ENCODE assay signal across 11 cellular contexts in genomic region chr5:59187772-59188347, GRCh38.
DNase-seq lines count a peak whose midpoint lies in the region; ATAC-seq and TF ChIP-seq lines count a peak whose summit lies in the region.
"Had no signal": no experiment of that assay in that cellular context is flagged by ENCODE, and none has a peak within 500 bp of the region (broad histone marks: within the 10 kb centered on the region; RNA-seq: fewer than 3 reads in every experiment).

No MANE protein-coding gene starts in this region.

- no peak for TF ChIP-seq CTCF in gastroesophageal sphincter (IDR thresholded peaks at IDR 0.05)

- H3K4me3 ChIP-seq in gastroesophageal sphincter, result peak overlapping the region; percentile 27 to 35

- H3K36me3 ChIP-seq in gastroesophageal sphincter, result peaks cover 0 to 13% of the 10 kb centered on the region in 2 donors
- H3K36me3 ChIP-seq: MG63, upper lobe of left lung had no signal

- CTCF ChIA-PET in activated CD4-positive, alpha-beta T cell treated with anti-CD3 and anti-CD28 coated beads for 36 hours (lab: Charles Lee), result interaction anchor here (0.6 to 7.7 kb wide), 48 partner anchors 8 to 613 kb away, joined by 3 to 132 read pairs (median 5); no protein-coding TSS in a partner anchor

- no peaks in the 10 kb centered on the region for H3K9me3 ChIP-seq in gastroesophageal sphincter
- H3K9me3 ChIP-seq: MG63, upper lobe of left lung had no signal

- peaks cover 5% of the 10 kb centered on the region for H3K4me1 Mint-ChIP-seq in activated CD4-positive, alpha-beta T cell treated with anti-CD3 and anti-CD28 coated beads for 36 hours

- no peak overlapping the region for H3K27ac Mint-ChIP-seq in activated CD4-positive, alpha-beta T cell treated with anti-CD3 and anti-CD28 coated beads for 36 hours
- H3K27ac Mint-ChIP-seq: activated T-cell treated with anti-CD3 and anti-CD28 coated beads, Interleukin-2, amount 50 U/mL, for 24 hours had no signal

- POLR2A ChIA-PET in activated CD4-positive, alpha-beta T cell treated with anti-CD3 and anti-CD28 coated beads for 36 hours (lab: Charles Lee), result no interaction called here

- TF ChIP-seq POLR2A in gastroesophageal sphincter (IDR thresholded peaks at IDR 0.05), result no peak

- 15 to 25% methylated on average over 4 of the region's 4 CpGs for WGBS in gastroesophageal sphincter (ENCODE audit: low coverage in 1 of 2), 2 donors

- no peaks in the 10 kb centered on the region for H3K9me3 Mint-ChIP-seq in activated CD4-positive, alpha-beta T cell treated with anti-CD3 and anti-CD28 coated beads for 36 hours (ENCODE audit: low read depth)
- H3K9me3 Mint-ChIP-seq: activated T-cell treated with anti-CD3 and anti-CD28 coated beads, Interleukin-2, amount 50 U/mL, for 24 hours had no signal

- peak overlapping the region in 3 of 4 donors; percentile 5 to 56 (median 55) for H3K27ac ChIP-seq in gastroesophageal sphincter
- H3K27ac ChIP-seq: upper lobe of left lung had no signal

- DNase-seq in activated CD4-positive, alpha-beta T cell treated with anti-CD3 and anti-CD28 coated beads for 36 hours, result no peak
- no peak for DNase-seq in activated CD4-positive, alpha-beta T cell treated with anti-CD3 and anti-CD28 coated beads, Interleukin-2, amount 50 U/mL, for 1 hour
- peak; percentile 81 for DNase-seq in OCI-M1 (lab: John Stamatoyannopoulos, UW)
- peak; percentile 49 for DNase-seq in superior temporal gyrus (ENCODE audit: extremely low spot score)
- no peak for DNase-seq in NCI-H2171 treated with DMSO at 0.1 percent for 48 hours (lab: John Stamatoyannopoulos, UW)
- DNase-seq in stimulated activated CD4-positive, alpha-beta T cell treated with anti-CD3 and anti-CD28 coated beads, Interleukin-4, amount 100 ng/mL, for 24 hours, result no peak
- no peak for DNase-seq in HK-2 (ENCODE audit: unreplicated experiment)

- peak; percentile 39 for ATAC-seq in activated CD4-positive, alpha-beta T cell treated with anti-CD3 and anti-CD28 coated beads for 36 hours
- no peak for ATAC-seq in gastroesophageal sphincter

- no peak overlapping the region for H3K4me3 Mint-ChIP-seq in activated CD4-positive, alpha-beta T cell treated with anti-CD3 and anti-CD28 coated beads for 36 hours
- H3K4me3 Mint-ChIP-seq: activated T-cell treated with anti-CD3 and anti-CD28 coated beads, Interleukin-2, amount 50 U/mL, for 24 hours had no signal

- H3K4me1 ChIP-seq in gastroesophageal sphincter, result peaks cover 0 to 49% (median 2%) of the 10 kb centered on the region in 3 donors

- no peaks in the 10 kb centered on the region for H3K36me3 Mint-ChIP-seq in activated CD4-positive, alpha-beta T cell treated with anti-CD3 and anti-CD28 coated beads for 36 hours (ENCODE audit: low read depth)

- H3K27me3 ChIP-seq in gastroesophageal sphincter, result no peaks in the 10 kb centered on the region
- H3K27me3 ChIP-seq: MG63, upper lobe of left lung had no signal

- TF ChIP-seq EP300 in gastroesophageal sphincter (IDR thresholded peaks at IDR 0.05), result no peak

- intact Hi-C loops in activated CD4-positive, alpha-beta T cell treated with anti-CD3 and anti-CD28 coated beads for 36 hours (cut with DNase I, micrococcal nuclease), result loop anchor here (1.0 to 5.0 kb wide), 11 partner anchors 50 to 614 kb away; no protein-coding TSS in a partner anchor

- H3K27me3 Mint-ChIP-seq in activated CD4-positive, alpha-beta T cell treated with anti-CD3 and anti-CD28 coated beads for 36 hours, result peaks cover 14% of the 10 kb centered on the region

Comparison
In these comparisons a context has a peak if more than half of its experiments do, and no peak if none do; other contexts are left out.
1. DNase-seq: peak in OCI-M1 (single experiment) and superior temporal gyrus (single experiment); none in activated CD4-positive, alpha-beta T cell treated with anti-CD3 and anti-CD28 coated beads for 36 hours (single experiment), activated CD4-positive, alpha-beta T cell treated with anti-CD3 and anti-CD28 coated beads, Interleukin-2, amount 50 U/mL, for 1 hour (single experiment), NCI-H2171 treated with DMSO at 0.1 percent for 48 hours (single experiment), stimulated activated CD4-positive, alpha-beta T cell treated with anti-CD3 and anti-CD28 coated beads, Interleukin-4, amount 100 ng/mL, for 24 hours (single experiment) and HK-2 (single experiment).